Comparison of ENCODE assay signal across 12 cellular contexts in the genomic region with DNA sequence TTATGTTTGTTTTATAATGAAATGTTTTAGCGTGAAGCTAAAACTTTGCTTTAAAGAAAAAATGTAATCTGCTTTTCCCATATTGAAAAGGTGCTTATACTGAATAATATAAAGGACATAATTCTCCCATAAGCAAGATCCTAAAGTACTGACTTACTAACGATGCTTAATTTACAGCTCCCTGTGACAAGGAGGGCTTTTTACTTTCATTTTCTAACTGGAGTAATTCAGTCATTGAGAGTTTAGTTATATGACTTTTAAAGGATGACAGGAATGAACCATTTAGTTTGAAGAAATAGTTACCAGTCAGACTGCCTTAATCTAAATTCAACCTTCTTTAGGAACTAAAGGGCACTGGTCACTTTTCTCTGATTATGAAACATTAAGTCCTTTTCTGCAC. TPM values are rescaled to one million over a fixed set of nuclear protein-coding genes. Genes with fewer than 3 reads are reported as not detected.
DNase-seq lines count a peak whose midpoint lies in the region; ATAC-seq and TF ChIP-seq lines count a peak whose summit lies in the region.
"Had no signal": no experiment of that assay in that cellular context is flagged by ENCODE, and none has a peak within 500 bp of the region (broad histone marks: within the 10 kb centered on the region; RNA-seq: fewer than 3 reads in every experiment).

No MANE protein-coding gene starts in this region.

- H3K4me2 ChIP-seq in KMS-11, result peak overlapping the region; percentile 61

- peak overlapping the region; percentile 65 for H2AFZ ChIP-seq in KMS-11 (ENCODE audit: low read depth)

- DNase-seq in right cardiac atrium (no peak), right atrium auricular region (ENCODE audit: low spot score) (no peak), choroid plexus epithelial cell (ENCODE audit: low read depth) (peak; percentile 27), aorta (no peak), activated gamma-delta T cell (lab: John Stamatoyannopoulos, UW) (no peak), Peyer's patch (no peak)
- DNase-seq: left colon, SHP77 had no signal

- H3K36me3 ChIP-seq in right atrium auricular region (no peaks in the 10 kb centered on the region), KMS-11 (ENCODE audit: insufficient read depth) (no peaks in the 10 kb centered on the region), aorta (ENCODE audit: control insufficient read depth in 1 of 2, insufficient read depth in 2 of 2, low read length in 1 of 2) (no peaks in the 10 kb centered on the region), Peyer's patch (no peaks in the 10 kb centered on the region)

- H4K20me1 ChIP-seq in KMS-11 (ENCODE audit: insufficient read depth), result no peaks in the 10 kb centered on the region

- no peaks in the 10 kb centered on the region for H3K9me3 ChIP-seq in right cardiac atrium (ENCODE audit: control insufficient read depth, low read length)
- H3K9me3 ChIP-seq in right atrium auricular region, result no peaks in the 10 kb centered on the region
- no peaks in the 10 kb centered on the region for H3K9me3 ChIP-seq in aorta (ENCODE audit: control insufficient read depth, low read length)
- no peaks in the 10 kb centered on the region for H3K9me3 ChIP-seq in Peyer's patch

- WGBS in right cardiac atrium, result 38% methylated on average over 2 of the region's 2 CpGs
- 24 to 32% methylated on average over 2 of the region's 2 CpGs for WGBS in aorta, 2 donors

- intact Hi-C loops in right cardiac atrium (cut with DNase I) (no loop called here), aorta (cut with DNase I) (loop anchor here in 1 of 2 donors (5.0 kb wide), 1 partner anchor 628 kb away; no protein-coding TSS in a partner anchor)

- H3K27ac ChIP-seq in right cardiac atrium (ENCODE audit: low read length) (no peak overlapping the region), right atrium auricular region (no peak overlapping the region), KMS-11 (no peak overlapping the region), aorta (ENCODE audit: low read depth in 1 of 2, low read length in 2 of 2) (no peak overlapping the region), Peyer's patch (no peak overlapping the region)

- H3K27me3 ChIP-seq in right cardiac atrium (ENCODE audit: control insufficient read depth, insufficient read depth) (no peaks in the 10 kb centered on the region), right atrium auricular region (no peaks in the 10 kb centered on the region), KMS-11 (ENCODE audit: insufficient read depth, low read depth) (no peaks in the 10 kb centered on the region), aorta (ENCODE audit: control insufficient read depth in 1 of 2, insufficient read depth in 2 of 2, low read length in 1 of 2) (no peaks in the 10 kb centered on the region), Peyer's patch (no peaks in the 10 kb centered on the region)

- H3K9ac ChIP-seq in KMS-11, result no peak overlapping the region; the same call in 1 of the 2 replicates

- no peak for TF ChIP-seq POLR2A in Peyer's patch (IDR thresholded peaks at IDR 0.05)

- ATAC-seq in right cardiac atrium (no peak), aorta (ENCODE audit: low FRiP score) (no peak), HG02571 (IDR thresholded peaks at IDR 0.05; ENCODE audit: unreplicated experiment) (no peak)
- ATAC-seq: left colon, sciatic nerve had no signal

- H3K4me1 ChIP-seq in right cardiac atrium (ENCODE audit: control insufficient read depth, insufficient read depth, low read length), result no peaks in the 10 kb centered on the region
- H3K4me1 ChIP-seq in right atrium auricular region, result no peaks in the 10 kb centered on the region
- peaks cover 5% of the 10 kb centered on the region for H3K4me1 ChIP-seq in KMS-11 (ENCODE audit: low read depth, poor library complexity, severe bottlenecking)
- no peaks in the 10 kb centered on the region for H3K4me1 ChIP-seq in aorta (ENCODE audit: control insufficient read depth in 1 of 2, insufficient read depth in 2 of 2, low read length in 2 of 2)
- H3K4me1 ChIP-seq in Peyer's patch, result peaks cover 0 to 8% (median 0%) of the 10 kb centered on the region in 4 donors

- no peak for TF ChIP-seq CTCF in right atrium auricular region (IDR thresholded peaks at IDR 0.05)
- TF ChIP-seq CTCF in KMS-11 (conservative IDR thresholded peaks at IDR 0.05; ENCODE audit: low read depth, low read length), result no peak
- TF ChIP-seq CTCF in choroid plexus epithelial cell (conservative IDR thresholded peaks at IDR 0.05; ENCODE audit: low read depth, low read length), result no peak
- TF ChIP-seq CTCF in Peyer's patch (IDR thresholded peaks at IDR 0.05), result no peak

- H3K4me3 ChIP-seq in right cardiac atrium (ENCODE audit: low read length) (peak overlapping the region; percentile 35), right atrium auricular region (peak overlapping the region in 1 of 2 donors; percentile 2), KMS-11 (IDR thresholded peaks at IDR 0.05; ENCODE audit: insufficient read depth, low read depth, low read length) (peak overlapping the region; percentile 72), choroid plexus epithelial cell (ENCODE audit: low read depth, low read length) (no peak overlapping the region), aorta (ENCODE audit: low read length in 2 of 2) (peak overlapping the region; percentile 31 to 41), Peyer's patch (peak overlapping the region in 2 of 4 donors; percentile 2 to 9)

- H3K79me2 ChIP-seq in KMS-11 (ENCODE audit: insufficient read depth, low read depth), result no peaks in the 10 kb centered on the region

RNA-seq across cellular contexts. Expression of gene ZPLD1, which starts 19.3 kb away (rescaled TPM):
- total RNA-seq in right cardiac atrium, result under 1 TPM in 1 of 4 donors, not detected in 3; 0.17 TPM
- not detected for polyA plus RNA-seq in right cardiac atrium
- not detected for total RNA-seq in right atrium auricular region
- under 1 TPM; 0.15 to 0.84 TPM for total RNA-seq in aorta
- polyA plus RNA-seq in aorta, result not detected
- total RNA-seq in Peyer's patch, result not detected
- total RNA-seq: left colon, sciatic nerve had no signal
- polyA plus RNA-seq: BJ had no signal
